In the genomic region with DNA sequence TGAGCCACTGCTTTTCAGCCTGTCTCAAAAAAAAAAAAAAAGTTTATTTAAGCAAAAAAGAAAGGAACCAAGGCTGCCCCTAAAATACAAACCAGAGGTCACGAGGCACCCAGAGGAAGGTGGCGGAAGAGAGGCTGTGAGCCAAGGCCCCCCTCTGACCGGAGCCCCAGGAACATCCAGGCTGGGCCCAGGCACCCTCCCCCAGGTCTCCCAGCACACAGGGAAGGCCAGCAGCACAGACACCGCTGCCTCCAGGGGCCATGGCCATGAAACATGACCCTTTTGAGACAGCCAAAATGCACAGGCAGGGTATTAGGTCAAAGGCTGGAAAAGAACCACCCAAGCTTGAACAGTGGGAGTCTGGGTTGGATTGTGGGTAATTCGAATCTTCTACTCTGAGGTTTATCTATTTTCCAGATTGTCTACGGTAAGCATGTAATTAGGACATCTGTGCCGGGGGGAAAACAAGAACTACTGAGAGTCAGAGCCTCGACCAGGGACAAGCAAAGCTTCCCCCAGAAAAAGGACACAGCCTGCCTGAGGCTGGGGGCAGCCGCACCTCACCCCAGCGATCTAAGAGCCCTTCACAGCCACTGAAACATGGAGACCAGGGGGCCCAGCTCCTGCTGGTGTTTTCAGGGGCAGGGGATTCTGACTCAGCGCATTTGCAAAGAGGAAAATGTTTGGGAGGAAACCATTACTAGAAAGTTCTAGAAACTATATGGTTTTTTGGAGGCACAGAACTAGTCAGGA, we compare ENCODE assay signal across 12 cellular contexts. TPM values are rescaled to one million over a fixed set of nuclear protein-coding genes. Genes with fewer than 3 reads are reported as not detected.
A peak's percentile ranks its signal among the peaks of the same experiment; 100 is the strongest.
DNase-seq lines count a peak whose midpoint lies in the region; ATAC-seq and TF ChIP-seq lines count a peak whose summit lies in the region.
"Had no signal": no experiment of that assay in that cellular context is flagged by ENCODE, and none has a peak within 500 bp of the region (broad histone marks: within the 10 kb centered on the region; RNA-seq: fewer than 3 reads in every experiment).

No MANE protein-coding gene starts in this region.

- H3K4me3 ChIP-seq in tibial nerve: no peak overlapping the region

- WGBS in tibial nerve, 2 donors: 48 to 55% methylated on average over 11 of the region's 11 CpGs

- ATAC-seq in activated naive CD8-positive, alpha-beta T cell treated with anti-CD3 and anti-CD28 coated beads, Interleukin-2, amount 50 U/mL, for 24 hours: no peak
- no peak for ATAC-seq in omental fat pad (ENCODE audit: low FRiP score)

- TF ChIP-seq POLR2A in tibial nerve (IDR thresholded peaks at IDR 0.05): no peak

- H3K4me1 ChIP-seq in tibial nerve: peaks cover 0 to 12% (median 0%) of the 10 kb centered on the region in 4 donors

- no peaks in the 10 kb centered on the region for H3K27me3 ChIP-seq in tibial nerve

- H3K27me3 Mint-ChIP-seq in activated naive CD4-positive, alpha-beta T cell treated with anti-CD3 and anti-CD28 coated beads, Interleukin-2, amount 10 ng/mL, durations not matched to agents 7 days and 5 days: peaks cover 7% of the 10 kb centered on the region
- no peaks in the 10 kb centered on the region for H3K27me3 Mint-ChIP-seq in mesothelial cell of epicardium (ENCODE audit: low read depth)
- H3K27me3 Mint-ChIP-seq in activated naive CD8-positive, alpha-beta T cell treated with anti-CD3 and anti-CD28 coated beads, Interleukin-2, amount 50 U/mL, for 24 hours: no peaks in the 10 kb centered on the region

- peak overlapping the region; percentile 5 for H3K27ac Mint-ChIP-seq in activated naive CD4-positive, alpha-beta T cell treated with anti-CD3 and anti-CD28 coated beads, Interleukin-2, amount 10 ng/mL, durations not matched to agents 7 days and 5 days
- H3K27ac Mint-ChIP-seq in mesothelial cell of epicardium: peak overlapping the region; percentile 92
- H3K27ac Mint-ChIP-seq in activated naive CD8-positive, alpha-beta T cell treated with anti-CD3 and anti-CD28 coated beads, Interleukin-2, amount 50 U/mL, for 24 hours: no peak overlapping the region

- peaks cover 6% of the 10 kb centered on the region for H3K4me1 Mint-ChIP-seq in activated naive CD4-positive, alpha-beta T cell treated with anti-CD3 and anti-CD28 coated beads, Interleukin-2, amount 10 ng/mL, durations not matched to agents 7 days and 5 days
- peaks cover 20% of the 10 kb centered on the region for H3K4me1 Mint-ChIP-seq in mesothelial cell of epicardium
- peaks cover 7% of the 10 kb centered on the region for H3K4me1 Mint-ChIP-seq in activated naive CD8-positive, alpha-beta T cell treated with anti-CD3 and anti-CD28 coated beads, Interleukin-2, amount 50 U/mL, for 24 hours

- H3K36me3 ChIP-seq in tibial nerve: peaks cover 0 to 38% (median 0%) of the 10 kb centered on the region in 3 donors

- H3K4me3 Mint-ChIP-seq in activated naive CD4-positive, alpha-beta T cell treated with anti-CD3 and anti-CD28 coated beads, Interleukin-2, amount 10 ng/mL, durations not matched to agents 7 days and 5 days: no peak overlapping the region
- H3K4me3 Mint-ChIP-seq in mesothelial cell of epicardium: no peak overlapping the region
- no peak overlapping the region for H3K4me3 Mint-ChIP-seq in activated naive CD8-positive, alpha-beta T cell treated with anti-CD3 and anti-CD28 coated beads, Interleukin-2, amount 50 U/mL, for 24 hours

- H3K9me3 ChIP-seq in tibial nerve: no peaks in the 10 kb centered on the region

- H3K27ac ChIP-seq in cingulate gyrus (ENCODE audit: low read depth, low read length) (peak overlapping the region; percentile 55), tibial nerve (peak overlapping the region in 3 of 4 donors; percentile 1 to 49 (median 19))

- no peaks in the 10 kb centered on the region for H3K9me3 Mint-ChIP-seq in activated naive CD4-positive, alpha-beta T cell treated with anti-CD3 and anti-CD28 coated beads, Interleukin-2, amount 10 ng/mL, durations not matched to agents 7 days and 5 days
- no peaks in the 10 kb centered on the region for H3K9me3 Mint-ChIP-seq in mesothelial cell of epicardium
- H3K9me3 Mint-ChIP-seq in activated naive CD8-positive, alpha-beta T cell treated with anti-CD3 and anti-CD28 coated beads, Interleukin-2, amount 50 U/mL, for 24 hours: no peaks in the 10 kb centered on the region

- H3K36me3 Mint-ChIP-seq in activated naive CD4-positive, alpha-beta T cell treated with anti-CD3 and anti-CD28 coated beads, Interleukin-2, amount 10 ng/mL, durations not matched to agents 7 days and 5 days: no peaks in the 10 kb centered on the region
- H3K36me3 Mint-ChIP-seq in mesothelial cell of epicardium: no peaks in the 10 kb centered on the region
- H3K36me3 Mint-ChIP-seq in activated naive CD8-positive, alpha-beta T cell treated with anti-CD3 and anti-CD28 coated beads, Interleukin-2, amount 50 U/mL, for 24 hours (ENCODE audit: low read depth): no peaks in the 10 kb centered on the region

- no peak for TF ChIP-seq CTCF in mesothelial cell of epicardium (IDR thresholded peaks at IDR 0.05; ENCODE audit: unreplicated experiment)
- no peak for TF ChIP-seq CTCF in tibial nerve (IDR thresholded peaks at IDR 0.05)
- TF ChIP-seq CTCF in omental fat pad (IDR thresholded peaks at IDR 0.05): no peak

- no peak for TF ChIP-seq EP300 in tibial nerve (IDR thresholded peaks at IDR 0.05)

- CTCF ChIA-PET in activated naive CD4-positive, alpha-beta T cell treated with anti-CD3 and anti-CD28 coated beads, Interleukin-2, amount 10 ng/mL, durations not matched to agents 7 days and 5 days (lab: Charles Lee): no interaction called here

- DNase-seq in activated naive CD4-positive, alpha-beta T cell treated with anti-CD3 and anti-CD28 coated beads, Interleukin-2, amount 10 ng/mL, durations not matched to agents 7 days and 5 days: no peak
- DNase-seq in activated naive CD4-positive, alpha-beta T cell (lab: John Stamatoyannopoulos, UW): no peak
- DNase-seq in mesothelial cell of epicardium (ENCODE audit: low spot score in 2 of 2, unreplicated experiment in 2 of 2) (no peak), tibial nerve (ENCODE audit: low spot score in 2 of 2) (no peak), omental fat pad (ENCODE audit: low spot score) (no peak), NCI-H1436 (lab: John Stamatoyannopoulos, UW) (no peak)
- no peak for DNase-seq in activated naive CD8-positive, alpha-beta T cell treated with anti-CD3 and anti-CD28 coated beads, Interleukin-2, amount 50 U/mL, for 24 hours
- DNase-seq: activated CD4-positive, alpha-beta T cell treated with anti-CD3 and anti-CD28 coated beads, Interleukin-2, amount 50 U/mL, for 48 hours; activated effector memory CD4-positive, alpha-beta T cell treated with Interleukin-2 at 50 U/mL for 16 hours; central memory CD4-positive, alpha-beta T cell had no signal

RNA-seq across cellular contexts. Expression of gene PEX11G, which starts 8.4 kb away (rescaled TPM):
- 6.5 to 7.3 TPM (median 7.0 TPM) in 3 replicates for total RNA-seq in mesothelial cell of epicardium
- 1 to 10 TPM; 4.4 to 9.2 (median 7.8) TPM for total RNA-seq in tibial nerve
- 1 to 10 TPM; 4.4 to 9.9 (median 4.7) TPM for total RNA-seq in omental fat pad
- total RNA-seq: OCI-LY7 had no signal

RNA-seq across cellular contexts. Expression of gene ZNF358, which starts 35.5 kb away (rescaled TPM):
- 67.5 to 68.3 TPM (median 67.9 TPM) in 3 replicates for total RNA-seq in mesothelial cell of epicardium
- total RNA-seq in tibial nerve: 10 to 100 TPM; 40.0 to 84.0 (median 69.2) TPM
- total RNA-seq in omental fat pad: 10 to 100 TPM; 31.9 to 49.8 (median 36.6) TPM
- total RNA-seq: OCI-LY7 had no signal

RNA-seq across cellular contexts. Expression of gene MCOLN1, which starts 42.0 kb away (rescaled TPM):
- total RNA-seq in mesothelial cell of epicardium: 20.5 to 21.0 TPM (median 20.7 TPM) in 3 replicates
- total RNA-seq in tibial nerve: 10 to 100 TPM; 21.3 to 52.2 (median 31.3) TPM
- total RNA-seq in omental fat pad: 10 to 100 TPM; 24.5 to 41.1 (median 31.9) TPM

RNA-seq across cellular contexts. Expression of gene PNPLA6, which starts 55.1 kb away (rescaled TPM):
- total RNA-seq in mesothelial cell of epicardium: 100 to 117 TPM (median 112 TPM) in 3 replicates
- total RNA-seq in tibial nerve: 100 to 1,000 TPM in 1 of 4 donors, 10 to 100 TPM in 3; 66.3 to 138 (median 68.3) TPM
- 10 to 100 TPM; 50.3 to 92.4 (median 64.6) TPM for total RNA-seq in omental fat pad
